11 cellular contexts compared by ENCODE assay signal in genomic region chr20:44496976-44497375, GRCh38. TPM values are rescaled to one million over a fixed set of nuclear protein-coding genes. Genes with fewer than 3 reads are reported as not detected.
A peak's percentile ranks its signal among the peaks of the same experiment; 100 is the strongest.
DNase-seq lines count a peak whose midpoint lies in the region; ATAC-seq and TF ChIP-seq lines count a peak whose summit lies in the region.
"Had no signal": no experiment of that assay in that cellular context is flagged by ENCODE, and none has a peak within 500 bp of the region (broad histone marks: within the 10 kb centered on the region; RNA-seq: fewer than 3 reads in every experiment).

No MANE protein-coding gene starts in this region.

- H3F3A ChIP-seq in PC-3 (ENCODE audit: low read length, unreplicated experiment): peaks cover 30% of the 10 kb centered on the region

- no peak for TF ChIP-seq EP300 in transverse colon (IDR thresholded peaks at IDR 0.05; ENCODE audit: low read depth)

- H3K4me3 Mint-ChIP-seq in CD4-positive, alpha-beta T cell: no peak overlapping the region
- no peak overlapping the region for H3K4me3 Mint-ChIP-seq in central memory CD8-positive, alpha-beta T cell
- no peak overlapping the region for H3K4me3 Mint-ChIP-seq in endodermal cell

- WGBS in transverse colon (ENCODE audit: low coverage in 1 of 2), 2 donors: 80% methylated on average over 3 of the region's 3 CpGs; no CpG with 5 or more reads in 1 of the 2 donors
- 89 to 96% methylated on average over 2 to 3 of the region's 3 CpGs for WGBS in endodermal cell (ENCODE audit: insufficient coverage in 1 of 2, insufficient read length in 1 of 2), 2 experiments

- H3K4me2 ChIP-seq in PC-3 (ENCODE audit: low read length): peak overlapping the region; percentile 51
- H3K4me2 ChIP-seq in skeletal muscle satellite cell (ENCODE audit: low read length): peak overlapping the region; percentile 1

- H3K9me2 ChIP-seq in PC-3 (replicated peaks; ENCODE audit: low read length): no peaks in the 10 kb centered on the region

- H2AFZ ChIP-seq in PC-3 (ENCODE audit: low read length): no peak overlapping the region

- H3K27me3 ChIP-seq in CD4-positive, alpha-beta T cell (ENCODE audit: control insufficient read depth, insufficient read depth, low read length): no peaks in the 10 kb centered on the region
- no peaks in the 10 kb centered on the region for H3K27me3 ChIP-seq in PC-3 (ENCODE audit: low read length)
- H3K27me3 ChIP-seq in skeletal muscle satellite cell (ENCODE audit: control insufficient read depth, insufficient read depth, low read length): no peaks in the 10 kb centered on the region
- no peaks in the 10 kb centered on the region for H3K27me3 ChIP-seq in transverse colon
- H3K27me3 ChIP-seq in endodermal cell (ENCODE audit: control insufficient read depth, insufficient read depth, low read length, poor library complexity, severe bottlenecking): no peaks in the 10 kb centered on the region

- ATAC-seq in CD4-positive, alpha-beta T cell (ENCODE audit: poor library complexity): no peak
- ATAC-seq in PC-3 (peak; percentile 62), HG02610 (IDR thresholded peaks at IDR 0.05; ENCODE audit: unreplicated experiment) (no peak), HG03354 (IDR thresholded peaks at IDR 0.05; ENCODE audit: poor library complexity, severe bottlenecking, unreplicated experiment) (no peak)
- no peak for ATAC-seq in central memory CD8-positive, alpha-beta T cell (replicated peaks; ENCODE audit: extremely low read depth, poor library complexity, severe bottlenecking)

- H3K36me3 Mint-ChIP-seq in CD4-positive, alpha-beta T cell (ENCODE audit: low read depth): peaks cover 99% of the 10 kb centered on the region
- peaks cover 63% of the 10 kb centered on the region for H3K36me3 Mint-ChIP-seq in central memory CD8-positive, alpha-beta T cell (ENCODE audit: insufficient read depth)
- H3K36me3 Mint-ChIP-seq in endodermal cell (ENCODE audit: low read depth): peaks cover 73% of the 10 kb centered on the region

- intact Hi-C loops in CD4-positive, alpha-beta T cell (cut with DNase I, micrococcal nuclease): no loop called here
- intact Hi-C loops in PC-3 (cut with micrococcal nuclease): loop anchor here (1.0 kb wide), 1 partner anchor 113 kb away; no protein-coding TSS in a partner anchor
- intact Hi-C loops in transverse colon (cut with DNase I; ENCODE audit: low total_unique reads): no loop called here

- in situ Hi-C loops in transverse colon (cut with MboI; ENCODE audit: low pct_ligation_motif_present in 1 of 4, low pct_unique_long_range_greater_than_20kb in 1 of 4, low sequenced_read_pairs in 3 of 4): no loop called here

- H3K36me3 ChIP-seq in PC-3 (ENCODE audit: low read depth, low read length) (peaks cover 50% of the 10 kb centered on the region), skeletal muscle satellite cell (ENCODE audit: insufficient read depth, low read length) (peaks cover 57% of the 10 kb centered on the region), transverse colon (peaks cover 0 to 82% (median 27%) of the 10 kb centered on the region in 4 donors), endodermal cell (ENCODE audit: control insufficient read depth, insufficient read depth, low read length) (peaks cover 97% of the 10 kb centered on the region)

- no peaks in the 10 kb centered on the region for H4K20me1 ChIP-seq in PC-3 (ENCODE audit: low read length)

- H3K9ac ChIP-seq in PC-3 (ENCODE audit: low read length): peak overlapping the region; percentile 92
- H3K9ac ChIP-seq in skeletal muscle satellite cell (ENCODE audit: low read depth, low read length): peak overlapping the region; percentile 79
- no peak overlapping the region for H3K9ac ChIP-seq in endodermal cell (ENCODE audit: extremely low read depth, low read length, poor library complexity, severe bottlenecking)

- H3K4me1 ChIP-seq in PC-3 (ENCODE audit: insufficient read depth, low read length) (peaks cover 50% of the 10 kb centered on the region), skeletal muscle satellite cell (ENCODE audit: control insufficient read depth, insufficient read depth, low read length) (peaks cover 59% of the 10 kb centered on the region), transverse colon (peaks cover 0 to 2% (median 0%) of the 10 kb centered on the region in 4 donors), endodermal cell (ENCODE audit: control insufficient read depth, insufficient read depth, low read length) (peaks cover 6% of the 10 kb centered on the region)

- CTCF ChIA-PET in CD4-positive, alpha-beta T cell (lab: Charles Lee): no interaction called here
- CTCF ChIA-PET in PC-3 (lab: Charles Lee): no interaction called here

- peaks cover 5% of the 10 kb centered on the region; the same call in 1 of the 2 replicates for H3K79me2 ChIP-seq in PC-3 (ENCODE audit: low read length)

- H3K9me3 Mint-ChIP-seq in CD4-positive, alpha-beta T cell: no peaks in the 10 kb centered on the region
- H3K9me3 Mint-ChIP-seq in central memory CD8-positive, alpha-beta T cell: no peaks in the 10 kb centered on the region
- H3K9me3 Mint-ChIP-seq in endodermal cell: no peaks in the 10 kb centered on the region

- H3K9me3 ChIP-seq in CD4-positive, alpha-beta T cell (ENCODE audit: control insufficient read depth, low read length): no peaks in the 10 kb centered on the region
- H3K9me3 ChIP-seq in PC-3 (ENCODE audit: low read length) (no peaks in the 10 kb centered on the region), skeletal muscle satellite cell (replicated peaks; ENCODE audit: low read length) (no peaks in the 10 kb centered on the region), transverse colon (no peaks in the 10 kb centered on the region), endodermal cell (ENCODE audit: control insufficient read depth, low read length) (no peaks in the 10 kb centered on the region)

- BruUV-seq in PC-3 (replicated peaks; lab: Mats Ljungman, UMichigan): no TSS peak

- H3K4me1 Mint-ChIP-seq in CD4-positive, alpha-beta T cell (ENCODE audit: low read depth): no peaks in the 10 kb centered on the region
- peaks cover 21% of the 10 kb centered on the region for H3K4me1 Mint-ChIP-seq in central memory CD8-positive, alpha-beta T cell
- peaks cover 9% of the 10 kb centered on the region for H3K4me1 Mint-ChIP-seq in endodermal cell

- H3K27ac Mint-ChIP-seq in CD4-positive, alpha-beta T cell: peak overlapping the region; percentile 63
- peak overlapping the region; percentile 4 for H3K27ac Mint-ChIP-seq in central memory CD8-positive, alpha-beta T cell (ENCODE audit: low read depth)
- H3K27ac Mint-ChIP-seq in endodermal cell: no peak overlapping the region

- TF ChIP-seq CTCF in CD4-positive, alpha-beta T cell (IDR thresholded peaks at IDR 0.05): no peak
- no peak for TF ChIP-seq CTCF in PC-3 (conservative IDR thresholded peaks at IDR 0.05; ENCODE audit: low read depth, low read length)
- TF ChIP-seq CTCF in transverse colon (IDR thresholded peaks at IDR 0.05): no peak
- TF ChIP-seq CTCF in endodermal cell (conservative IDR thresholded peaks at IDR 0.05): no peak

- no peak overlapping the region for H3K27ac ChIP-seq in CD4-positive, alpha-beta T cell (ENCODE audit: low read depth, low read length)
- peak overlapping the region; percentile 96 for H3K27ac ChIP-seq in PC-3 (ENCODE audit: low read length)
- H3K27ac ChIP-seq in transverse colon: no peak overlapping the region
- no peak overlapping the region for H3K27ac ChIP-seq in endodermal cell (ENCODE audit: low read depth, low read length)

- TF ChIP-seq POLR2A in transverse colon (IDR thresholded peaks at IDR 0.05): no peak

- H3K27me3 Mint-ChIP-seq in CD4-positive, alpha-beta T cell: no peaks in the 10 kb centered on the region
- no peaks in the 10 kb centered on the region for H3K27me3 Mint-ChIP-seq in central memory CD8-positive, alpha-beta T cell
- no peaks in the 10 kb centered on the region for H3K27me3 Mint-ChIP-seq in endodermal cell (ENCODE audit: insufficient read depth)

- peak overlapping the region; percentile 20; the same call in 1 of the 2 replicates for H3K4me3 ChIP-seq in PC-3 (ENCODE audit: low read length)
- H3K4me3 ChIP-seq in skeletal muscle satellite cell (ENCODE audit: low read length): no peak overlapping the region
- no peak overlapping the region for H3K4me3 ChIP-seq in transverse colon
- H3K4me3 ChIP-seq in endodermal cell (ENCODE audit: low read length): no peak overlapping the region

- POLR2A ChIA-PET in CD4-positive, alpha-beta T cell (lab: Charles Lee): no interaction called here
- POLR2A ChIA-PET in PC-3 (lab: Charles Lee; ENCODE audit: unreplicated experiment): no interaction called here

- DNase-seq in CD4-positive, alpha-beta T cell: no peak
- DNase-seq in PC-3 (peak; percentile 98), transverse colon (no peak), endodermal cell (no peak)
- no peak for DNase-seq in central memory CD8-positive, alpha-beta T cell (ENCODE audit: low spot score in 2 of 2)
- DNase-seq: MV-4-11, substantia nigra, T-helper 9 cell had no signal

RNA-seq across cellular contexts. Expression of gene TTPAL, which starts 21.3 kb away (rescaled TPM):
- 1 to 10 TPM; 9.0 to 9.9 TPM for total RNA-seq in CD4-positive, alpha-beta T cell
- total RNA-seq in PC-3 (2014; rRNA removed) (14.0 and 17.9 TPM in 2 replicates), transverse colon (10 to 100 TPM in 2 of 4 donors, 1 to 10 TPM in 2; 6.8 to 20.9 (median 9.2) TPM), endodermal cell (10 to 100 TPM; 18.3 to 19.4 TPM)
- total RNA-seq in skeletal muscle satellite cell (2012; rRNA removed): 26.2 and 28.4 TPM in 2 replicates
- polyA plus RNA-seq in endodermal cell (2013, experiment 1 of 2): 8.7 TPM
- 7.1 TPM for polyA plus RNA-seq in endodermal cell (2013, experiment 2 of 2)

RNA-seq across cellular contexts. Expression of gene SERINC3, which starts 24.9 kb away (rescaled TPM):
- 10 to 100 TPM; 39.5 to 40.2 TPM for total RNA-seq in CD4-positive, alpha-beta T cell
- total RNA-seq in PC-3 (2014; rRNA removed) (75.4 and 92.6 TPM in 2 replicates), transverse colon (10 to 100 TPM; 19.3 to 85.7 (median 53.1) TPM), endodermal cell (10 to 100 TPM; 75.6 to 91.3 TPM)
- 88.7 and 94.8 TPM in 2 replicates for total RNA-seq in skeletal muscle satellite cell (2012; rRNA removed)
- 60.3 TPM for polyA plus RNA-seq in endodermal cell (2013, experiment 1 of 2)
- 61.1 TPM for polyA plus RNA-seq in endodermal cell (2013, experiment 2 of 2)
